ENCODE assay signal across 20 cellular contexts in genomic region chr16:56275076-56275475, GRCh38.
DNase-seq lines count a peak whose midpoint lies in the region; ATAC-seq, FAIRE-seq and TF ChIP-seq lines count a peak whose summit lies in the region.
"Had no signal": no experiment of that assay in that cellular context is flagged by ENCODE, and none has a peak within 500 bp of the region (broad histone marks: within the 10 kb centered on the region; RNA-seq: fewer than 3 reads in every experiment).

No MANE protein-coding gene starts in this region.

- no peak for TF ChIP-seq RAD21 in K562 (CRISPR knock-in tag; conservative IDR thresholded peaks at IDR 0.05 in 1 of 2, IDR thresholded peaks at IDR 0.05 in 1 of 2)

- CTCF ChIA-PET in K562 (lab: Yijun Ruan, JAX; ENCODE audit: low intra/inter-chr PET ratio) = no interaction called here
- CTCF ChIA-PET in A673 (lab: Charles Lee) = no interaction called here

- peak overlapping the region; percentile 74 for H2AFZ ChIP-seq in K562 (ENCODE audit: low read depth, low read length)

- no TSS peak for BruUV-seq in K562 (replicated peaks; lab: Mats Ljungman, UMichigan)
- BruUV-seq in A673 (replicated peaks; lab: Mats Ljungman, UMichigan) = no TSS peak

- DNase-seq in AG09309 (ENCODE audit: low read depth) (peak; percentile 5), M059J (ENCODE audit: low read depth) (peak; percentile 72), K562 (ENCODE audit: extremely low read depth in 1 of 4, low spot score in 3 of 4) (peak in 2 of 4 experiments; percentile 26 to 43), sigmoid colon (peak; percentile 20), cerebellar nuclear complex (lab: John Stamatoyannopoulos, UW) (no peak), NCI-H128 (lab: John Stamatoyannopoulos, UW; ENCODE audit: unreplicated experiment) (no peak), Right ventricle myocardium superior (no peak), A673 (ENCODE audit: low spot score) (no peak)
- DNase-seq: CD4-positive, CD25-positive, alpha-beta regulatory T cell; GOT3; HCEC 1CT; KG1; NCI-H1105; NCI-H1694; NCI-H2081; NCI-H446; NCI-H526 treated with DMSO at 0.1 percent for 48 hours; SIG-M5 had no signal

- no peak for TF ChIP-seq CTCF in AG09309 (IDR thresholded peaks at IDR 0.05; ENCODE audit: control insufficient read depth, insufficient read depth, low read depth, low read length, missing control alignments)
- TF ChIP-seq CTCF in K562 (IDR thresholded peaks at IDR 0.05 in 2 of 3, conservative IDR thresholded peaks at IDR 0.05 in 1 of 3; ENCODE audit: insufficient read depth in 2 of 3, low read depth in 1 of 3, low read length in 3 of 3) = no peak
- no peak for TF ChIP-seq CTCF in sigmoid colon (IDR thresholded peaks at IDR 0.05)
- TF ChIP-seq CTCF in A673 (conservative IDR thresholded peaks at IDR 0.05; ENCODE audit: low read depth, low read length) = no peak

- 5% methylated on average over 4 of the region's 4 CpGs for WGBS in K562 (ENCODE audit: insufficient coverage, low coverage, missing lambda C conversion rate)
- 56 to 57% methylated on average over 4 of the region's 4 CpGs for WGBS in sigmoid colon, 2 donors

- POLR2A ChIA-PET in K562 (lab: Yijun Ruan, JAX) = interaction anchor here (1.5 kb wide), 1 partner anchor 23 kb away, joined by 5 read pairs; no protein-coding TSS in a partner anchor
- POLR2A ChIA-PET in A673 (lab: Charles Lee; ENCODE audit: low non-redundant PET) = no interaction called here

- H3K36me3 ChIP-seq in K562 (ENCODE audit: control insufficient read depth, insufficient read depth, low read length) = no peaks in the 10 kb centered on the region
- H3K36me3 ChIP-seq in sigmoid colon = peaks cover 0 to 15% (median 8%) of the 10 kb centered on the region in 4 donors
- no peaks in the 10 kb centered on the region for H3K36me3 ChIP-seq in A673 (ENCODE audit: insufficient read depth, low read length, poor library complexity, severe bottlenecking)

- no peak overlapping the region for H3K4me2 ChIP-seq in K562 (ENCODE audit: insufficient read depth, low read length)

- H3K79me2 ChIP-seq in K562 (ENCODE audit: control insufficient read depth, insufficient read depth, low read length) = no peaks in the 10 kb centered on the region

- ATAC-seq in K562 (no peak), Right ventricle myocardium superior (ENCODE audit: poor library complexity) (no peak)

- no peak for TF ChIP-seq POLR2A in K562 (conservative IDR thresholded peaks at IDR 0.05)
- TF ChIP-seq POLR2A in sigmoid colon (IDR thresholded peaks at IDR 0.05) = no peak

- H3K9me3 ChIP-seq in K562 (replicated peaks; ENCODE audit: control insufficient read depth, insufficient read depth, low read depth, low read length) (0 out of 2 replicates have a peak, but pooled peaks cover 2% of the 10 kb centered on the region), sigmoid colon (no peaks in the 10 kb centered on the region), A673 (ENCODE audit: low read depth, low read length, poor library complexity, severe bottlenecking) (no peaks in the 10 kb centered on the region)

- in situ Hi-C loops in K562 (cut with MboI) = no loop called here

- no peak overlapping the region for H3K27ac ChIP-seq in K562 (ENCODE audit: extremely low read depth, low read depth, low read length)
- no peak overlapping the region for H3K27ac ChIP-seq in sigmoid colon
- no peak overlapping the region for H3K27ac ChIP-seq in A673 (ENCODE audit: low read depth, low read length, poor library complexity, severe bottlenecking)
- H3K27ac ChIP-seq: RWPE1 had no signal

- H3K27me3 ChIP-seq in K562 (ENCODE audit: control insufficient read depth in 2 of 2, insufficient read depth in 2 of 2, low read length in 2 of 2) (no peaks in the 10 kb centered on the region), sigmoid colon (no peaks in the 10 kb centered on the region), A673 (replicated peaks; ENCODE audit: insufficient read depth, low read depth, low read length, poor library complexity) (peaks cover 20% of the 10 kb centered on the region)

- H3K9ac ChIP-seq in K562 (ENCODE audit: insufficient read depth in 1 of 2, low read depth in 2 of 2, low read length in 2 of 2) = no peak overlapping the region

- H3K4me3 ChIP-seq in AG09309 (ENCODE audit: control insufficient read depth, low read depth, low read length) (no peak overlapping the region), K562 (no peak overlapping the region), sigmoid colon (no peak overlapping the region), A673 (ENCODE audit: low read depth, low read length, poor library complexity, severe bottlenecking) (no peak overlapping the region)

- no peaks in the 10 kb centered on the region for H3K9me1 ChIP-seq in K562 (ENCODE audit: control insufficient read depth, insufficient read depth, low read length)

- intact Hi-C loops in K562 (cut with micrococcal nuclease) (no loop called here), sigmoid colon (cut with DNase I) (no loop called here), Right ventricle myocardium superior (cut with DNase I) (no loop called here), A673 (cut with micrococcal nuclease; ENCODE audit: unreplicated experiment) (no loop called here)

- TF ChIP-seq EP300 in K562 (IDR thresholded peaks at IDR 0.05; ENCODE audit: low read length) (no peak), sigmoid colon (IDR thresholded peaks at IDR 0.05) (no peak)

- no peaks in the 10 kb centered on the region for H4K20me1 ChIP-seq in K562 (replicated peaks; ENCODE audit: control insufficient read depth, insufficient read depth, low read length)

- peak; percentile 40 for FAIRE-seq in K562 (lab: Jason Lieb, UNC)
- FAIRE-seq: GM12891 had no signal

- H3K4me1 ChIP-seq in K562 (replicated peaks in 1 of 2; ENCODE audit: control insufficient read depth in 2 of 2, insufficient read depth in 2 of 2, low read length in 2 of 2) = peaks cover 15 to 33% of the 10 kb centered on the region in 2 experiments
- H3K4me1 ChIP-seq in sigmoid colon = peaks cover 0 to 42% (median 26%) of the 10 kb centered on the region in 4 donors
- H3K4me1 ChIP-seq in A673 (ENCODE audit: insufficient read depth, low read length, poor library complexity, severe bottlenecking) = no peaks in the 10 kb centered on the region

TF ChIP-seq in K562, 482 proteins besides CTCF, POLR2A, EP300 and RAD21 (continues in another document):
- TF ChIP-seq SOX6 (IDR thresholded peaks at IDR 0.05) (0 out of 2 replicates have a peak, but pooled peaks have one; percentile 27), NFYB (IDR thresholded peaks at IDR 0.05; ENCODE audit: extremely low read depth, insufficient read length) (no peak), THRAP3 (IDR thresholded peaks at IDR 0.05; ENCODE audit: borderline replicate concordance) (no peak), PCBP1 (IDR thresholded peaks at IDR 0.05; ENCODE audit: low read depth, low read length, poor library complexity, severe bottlenecking) (no peak), EP400 (IDR thresholded peaks at IDR 0.05) (peak; percentile 46; the same call in 1 of the 2 replicates), PTBP1 (IDR thresholded peaks at IDR 0.05; ENCODE audit: low read depth, low read length) (no peak), ARID1B (IDR thresholded peaks at IDR 0.05) (0 out of 2 replicates have a peak, but pooled peaks have one; percentile 8), MBD1 (CRISPR knock-in tag; IDR thresholded peaks at IDR 0.05) (no peak)

Comparison
In these comparisons a context has a peak if more than half of its experiments do, and no peak if none do; other contexts are left out.
1. DNase-seq: peak in AG09309 (single experiment), M059J (single experiment) and sigmoid colon (single experiment); none in cerebellar nuclear complex (0 of 2), NCI-H128 (single experiment), Right ventricle myocardium superior (single experiment) and A673 (single experiment).